4 cellular contexts compared by ENCODE assay signal in genomic region chr3:125925727-125926126, GRCh38. TPM values are rescaled to one million over a fixed set of nuclear protein-coding genes. Genes with fewer than 3 reads are reported as not detected.
"Had no signal": no experiment of that assay in that cellular context is flagged by ENCODE, and none has a peak within 500 bp of the region (broad histone marks: within the 10 kb centered on the region; RNA-seq: fewer than 3 reads in every experiment).

No MANE protein-coding gene starts in this region.

RNA-seq across cellular contexts. Expression of gene ROPN1B, which starts 43.3 kb away (rescaled TPM):
- total RNA-seq: HepG2, HT1080, IMR-90, K562 had no signal
